2 cellular contexts compared by ENCODE assay signal in genomic region chr18:49075697-49076096, GRCh38.
TF ChIP-seq lines count a peak whose summit lies in the region.

No MANE protein-coding gene starts in this region.

TF ChIP-seq in IMR-90, 13 proteins besides CTCF, POLR2A, EP300 and RAD21:
- TF ChIP-seq ELK1 (IDR thresholded peaks at IDR 0.05; ENCODE audit: borderline replicate concordance, low read depth, low read length), result no peak
- TF ChIP-seq CEBPB (IDR thresholded peaks at IDR 0.05; ENCODE audit: low read depth, low read length), result no peak
- TF ChIP-seq SMC3 (IDR thresholded peaks at IDR 0.05; ENCODE audit: low read depth, low read length), result no peak
- no peak for TF ChIP-seq RFX5 (IDR thresholded peaks at IDR 0.05; ENCODE audit: low read depth, low read length)
- no peak for TF ChIP-seq MXI1 (IDR thresholded peaks at IDR 0.05; ENCODE audit: borderline replicate concordance, low read depth, low read length)
- TF ChIP-seq BHLHE40 (IDR thresholded peaks at IDR 0.05; ENCODE audit: low read depth, low read length), result no peak
- TF ChIP-seq USF2 (IDR thresholded peaks at IDR 0.05; ENCODE audit: low read depth, low read length), result no peak
- no peak for TF ChIP-seq MAZ (IDR thresholded peaks at IDR 0.05; ENCODE audit: borderline replicate concordance, low read depth, low read length)
- no peak for TF ChIP-seq MAFK (IDR thresholded peaks at IDR 0.05; ENCODE audit: low read depth, low read length)
- no peak for TF ChIP-seq FOS (IDR thresholded peaks at IDR 0.05; ENCODE audit: low read depth, low read length)
- no peak for TF ChIP-seq RCOR1 (IDR thresholded peaks at IDR 0.05; ENCODE audit: insufficient replicate concordance, low read length)
- no peak for TF ChIP-seq NFE2L2 (IDR thresholded peaks at IDR 0.05; ENCODE audit: low read depth, low read length)
TF ChIP-seq in IMR-90: peak in this region for 0.

TF ChIP-seq in K562, 482 proteins besides CTCF, POLR2A, EP300 and RAD21:
- TF ChIP-seq ELK3 (CRISPR knock-in tag; IDR thresholded peaks at IDR 0.05), result no peak
- TF ChIP-seq U2AF2 (optimal IDR thresholded peaks at IDR 0.05; ENCODE audit: low read depth, low read length), result no peak
- TF ChIP-seq RB1 (IDR thresholded peaks at IDR 0.05; ENCODE audit: low read depth), result no peak
- no peak for TF ChIP-seq HINFP (tag; conservative IDR thresholded peaks at IDR 0.05; ENCODE audit: low read depth)
